ENCODE assay signal across 10 cellular contexts in the genomic region with DNA sequence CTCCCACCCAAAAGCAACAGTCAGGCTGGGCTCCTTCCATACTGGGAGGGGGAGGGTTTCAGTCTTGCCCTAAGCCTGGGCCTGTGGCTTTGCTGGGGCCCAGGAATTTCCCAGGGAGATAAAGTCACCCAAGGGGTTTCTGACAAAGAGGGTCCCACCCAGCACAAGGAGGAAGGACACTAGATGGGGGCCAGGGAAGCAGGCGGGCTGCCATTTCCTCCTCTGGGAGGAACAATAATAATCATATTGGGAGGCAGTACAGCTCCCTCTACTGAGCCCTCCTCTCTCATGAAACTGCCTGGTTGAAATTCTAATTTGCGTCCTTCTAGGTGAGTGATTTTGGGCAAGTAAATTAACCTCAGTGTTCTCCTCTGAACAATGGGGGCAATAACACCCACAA. TPM values are rescaled to one million over a fixed set of nuclear protein-coding genes. Genes with fewer than 3 reads are reported as not detected.
DNase-seq lines count a peak whose midpoint lies in the region; ATAC-seq and TF ChIP-seq lines count a peak whose summit lies in the region.
"Had no signal": no experiment of that assay in that cellular context is flagged by ENCODE, and none has a peak within 500 bp of the region (broad histone marks: within the 10 kb centered on the region; RNA-seq: fewer than 3 reads in every experiment).

No MANE protein-coding gene starts in this region.

- CTCF ChIA-PET in SK-N-SH (lab: Yijun Ruan, JAX) = interaction anchor here (1.1 kb wide), 1 partner anchor 98 kb away, joined by 5 read pairs; no protein-coding TSS in a partner anchor

- H3K36me3 ChIP-seq in BLaER1 = peaks cover 23% of the 10 kb centered on the region; the same call in 1 of the 2 replicates
- peaks cover 0 to 4% of the 10 kb centered on the region in 2 experiments for H3K36me3 ChIP-seq in SK-N-SH (replicated peaks in 1 of 2; ENCODE audit: control insufficient read depth in 1 of 2, insufficient read depth in 2 of 2, low read length in 1 of 2)
- no peaks in the 10 kb centered on the region for H3K36me3 ChIP-seq in parathyroid adenoma (ENCODE audit: control insufficient read depth, insufficient read depth, low read length)
- H3K36me3 ChIP-seq in prostate gland = no peaks in the 10 kb centered on the region

- H3K9ac ChIP-seq in BLaER1 = no peak overlapping the region
- H3K9ac ChIP-seq in SK-N-SH = no peak overlapping the region
- H3K9ac ChIP-seq in parathyroid adenoma = no peak overlapping the region
- H3K9ac ChIP-seq: GM23248 had no signal

- ATAC-seq in foreskin keratinocyte = no peak
- no peak for ATAC-seq in HG03520 (IDR thresholded peaks at IDR 0.05; ENCODE audit: unreplicated experiment)

- DNase-seq in SK-N-SH (no peak), foreskin keratinocyte (no peak), ecto neural progenitor cell (ENCODE audit: low spot score) (no peak), prostate gland (ENCODE audit: low spot score) (no peak)
- DNase-seq in effector CD8-positive, alpha-beta T cell (lab: John Stamatoyannopoulos, UW) = no peak
- DNase-seq: GM23248 had no signal

- TF ChIP-seq EP300 in SK-N-SH (IDR thresholded peaks at IDR 0.05; ENCODE audit: borderline replicate concordance in 1 of 2, low read depth in 1 of 2, low read length in 1 of 2) = no peak

- H3K4me3 ChIP-seq in BLaER1 (no peak overlapping the region), SK-N-SH (ENCODE audit: low read depth in 2 of 2, low read length in 1 of 2) (no peak overlapping the region), parathyroid adenoma (ENCODE audit: low read depth, low read length) (no peak overlapping the region), prostate gland (no peak overlapping the region)
- H3K4me3 ChIP-seq: ascending aorta, GM23248 had no signal

- peak; percentile 17; the same call in 1 of the 2 replicates for TF ChIP-seq RAD21 in SK-N-SH (IDR thresholded peaks at IDR 0.05; ENCODE audit: low read length)

- H3K4me1 ChIP-seq in BLaER1 (peaks cover 16% of the 10 kb centered on the region), SK-N-SH (ENCODE audit: control insufficient read depth in 1 of 2, insufficient read depth in 2 of 2, low read depth in 1 of 2, low read length in 1 of 2) (no peaks in the 10 kb centered on the region; a peak in 1 of 4 replicates), foreskin keratinocyte (no peaks in the 10 kb centered on the region), parathyroid adenoma (no peaks in the 10 kb centered on the region), prostate gland (replicated peaks) (no peaks in the 10 kb centered on the region)

- H4K20me1 ChIP-seq in BLaER1 = no peaks in the 10 kb centered on the region
- no peaks in the 10 kb centered on the region for H4K20me1 ChIP-seq in SK-N-SH (ENCODE audit: insufficient read depth)

- POLR2A ChIA-PET in SK-N-SH (lab: Yijun Ruan, JAX) = no interaction called here

- H3F3A ChIP-seq in SK-N-SH (replicated peaks; ENCODE audit: insufficient read depth) = no peaks in the 10 kb centered on the region

- intact Hi-C loops in prostate gland (cut with DNase I) = no loop called here

- peak overlapping the region; percentile 31 for H3K4me2 ChIP-seq in BLaER1
- H3K4me2 ChIP-seq in SK-N-SH = no peak overlapping the region
- no peak overlapping the region for H3K4me2 ChIP-seq in parathyroid adenoma (ENCODE audit: low read length)

- TF ChIP-seq POLR2A in prostate gland (IDR thresholded peaks at IDR 0.05) = no peak

- H3K9me2 ChIP-seq in SK-N-SH = no peaks in the 10 kb centered on the region

- no peak overlapping the region for H2AFZ ChIP-seq in SK-N-SH (ENCODE audit: low read depth)
- H2AFZ ChIP-seq in parathyroid adenoma = no peak overlapping the region
- H2AFZ ChIP-seq: GM23248 had no signal

- H3K9me3 ChIP-seq in BLaER1 (no peaks in the 10 kb centered on the region), SK-N-SH (no peaks in the 10 kb centered on the region), parathyroid adenoma (ENCODE audit: control insufficient read depth, low read length) (no peaks in the 10 kb centered on the region), prostate gland (no peaks in the 10 kb centered on the region)
- H3K9me3 ChIP-seq: ascending aorta had no signal

- WGBS in SK-N-SH (ENCODE audit: low lambda C conversion rate) = 88% methylated on average over 2 of the region's 2 CpGs
- 83% methylated on average over 2 of the region's 2 CpGs for WGBS in prostate gland

- H3K79me2 ChIP-seq in SK-N-SH (ENCODE audit: insufficient read depth) (no peaks in the 10 kb centered on the region), parathyroid adenoma (no peaks in the 10 kb centered on the region)

- H3K27me3 ChIP-seq in BLaER1 (no peaks in the 10 kb centered on the region), SK-N-SH (ENCODE audit: insufficient read depth) (no peaks in the 10 kb centered on the region), foreskin keratinocyte (no peaks in the 10 kb centered on the region), parathyroid adenoma (ENCODE audit: control insufficient read depth, insufficient read depth, low read length) (no peaks in the 10 kb centered on the region), prostate gland (replicated peaks; ENCODE audit: insufficient read depth) (no peaks in the 10 kb centered on the region)
- H3K27me3 ChIP-seq: ascending aorta had no signal

- TF ChIP-seq CTCF in SK-N-SH (IDR thresholded peaks at IDR 0.05) (no peak), foreskin keratinocyte (conservative IDR thresholded peaks at IDR 0.05) (peak; percentile 14), parathyroid adenoma (IDR thresholded peaks at IDR 0.05) (no peak), prostate gland (IDR thresholded peaks at IDR 0.05) (no peak)

- H3K27ac ChIP-seq in BLaER1 (no peak overlapping the region), SK-N-SH (ENCODE audit: low read depth in 2 of 2, low read length in 1 of 2) (no peak overlapping the region), foreskin keratinocyte (no peak overlapping the region), parathyroid adenoma (peak overlapping the region; percentile 29), prostate gland (no peak overlapping the region)

TF ChIP-seq in SK-N-SH, 30 proteins besides CTCF, POLR2A, EP300 and RAD21:
- TF ChIP-seq, protein P1, sequence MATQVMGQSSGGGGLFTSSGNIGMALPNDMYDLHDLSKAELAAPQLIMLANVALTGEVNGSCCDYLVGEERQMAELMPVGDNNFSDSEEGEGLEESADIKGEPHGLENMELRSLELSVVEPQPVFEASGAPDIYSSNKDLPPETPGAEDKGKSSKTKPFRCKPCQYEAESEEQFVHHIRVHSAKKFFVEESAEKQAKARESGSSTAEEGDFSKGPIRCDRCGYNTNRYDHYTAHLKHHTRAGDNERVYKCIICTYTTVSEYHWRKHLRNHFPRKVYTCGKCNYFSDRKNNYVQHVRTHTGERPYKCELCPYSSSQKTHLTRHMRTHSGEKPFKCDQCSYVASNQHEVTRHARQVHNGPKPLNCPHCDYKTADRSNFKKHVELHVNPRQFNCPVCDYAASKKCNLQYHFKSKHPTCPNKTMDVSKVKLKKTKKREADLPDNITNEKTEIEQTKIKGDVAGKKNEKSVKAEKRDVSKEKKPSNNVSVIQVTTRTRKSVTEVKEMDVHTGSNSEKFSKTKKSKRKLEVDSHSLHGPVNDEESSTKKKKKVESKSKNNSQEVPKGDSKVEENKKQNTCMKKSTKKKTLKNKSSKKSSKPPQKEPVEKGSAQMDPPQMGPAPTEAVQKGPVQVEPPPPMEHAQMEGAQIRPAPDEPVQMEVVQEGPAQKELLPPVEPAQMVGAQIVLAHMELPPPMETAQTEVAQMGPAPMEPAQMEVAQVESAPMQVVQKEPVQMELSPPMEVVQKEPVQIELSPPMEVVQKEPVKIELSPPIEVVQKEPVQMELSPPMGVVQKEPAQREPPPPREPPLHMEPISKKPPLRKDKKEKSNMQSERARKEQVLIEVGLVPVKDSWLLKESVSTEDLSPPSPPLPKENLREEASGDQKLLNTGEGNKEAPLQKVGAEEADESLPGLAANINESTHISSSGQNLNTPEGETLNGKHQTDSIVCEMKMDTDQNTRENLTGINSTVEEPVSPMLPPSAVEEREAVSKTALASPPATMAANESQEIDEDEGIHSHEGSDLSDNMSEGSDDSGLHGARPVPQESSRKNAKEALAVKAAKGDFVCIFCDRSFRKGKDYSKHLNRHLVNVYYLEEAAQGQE (IDR thresholded peaks at IDR 0.05; ENCODE audit: low read depth, low read length) = no peak
- TF ChIP-seq TEAD4 (IDR thresholded peaks at IDR 0.05; ENCODE audit: borderline replicate concordance, insufficient read depth) (no peak), MAX (IDR thresholded peaks at IDR 0.05; ENCODE audit: low read depth) (no peak), CHD2 (IDR thresholded peaks at IDR 0.05; ENCODE audit: low read length, partially characterized antibody) (no peak), RCOR1 (IDR thresholded peaks at IDR 0.05; ENCODE audit: low read length) (no peak), EZH2phosphoT487 (IDR thresholded peaks at IDR 0.05; ENCODE audit: borderline replicate concordance, low read depth) (no peak), RFX5 (IDR thresholded peaks at IDR 0.05; ENCODE audit: low read length) (no peak)
TF ChIP-seq in SK-N-SH: peak in this region for 0.

RNA-seq across cellular contexts. Expression of gene SLC8B1, which starts 7.9 kb away (rescaled TPM):
- polyA plus RNA-seq in SK-N-SH (2012; rRNA removed) (12.0 and 12.9 TPM in 2 replicates), foreskin keratinocyte (9.5 and 11.4 TPM in 2 replicates)
- 6.1 and 6.3 TPM in 2 replicates for polyA plus RNA-seq in SK-N-SH (2012; cell fraction: cytosol; rRNA removed)
- polyA plus RNA-seq in SK-N-SH (2012; cell fraction: nucleus; rRNA removed) = 45.4 and 66.1 TPM in 2 replicates
- total RNA-seq in foreskin keratinocyte (11.7 and 12.3 TPM in 2 replicates), prostate gland (10 to 100 TPM; 23.1 to 94.7 TPM)

RNA-seq across cellular contexts. Expression of gene PLBD2, which starts 31.4 kb away (rescaled TPM):
- polyA plus RNA-seq in SK-N-SH (2012; rRNA removed) = 12.1 and 15.2 TPM in 2 replicates
- 12.0 and 14.6 TPM in 2 replicates for polyA plus RNA-seq in SK-N-SH (2012; cell fraction: cytosol; rRNA removed)
- 17.4 and 19.8 TPM in 2 replicates for polyA plus RNA-seq in SK-N-SH (2012; cell fraction: nucleus; rRNA removed)
- 10.0 and 11.7 TPM in 2 replicates for total RNA-seq in foreskin keratinocyte
- polyA plus RNA-seq in foreskin keratinocyte = 11.5 and 13.0 TPM in 2 replicates
- total RNA-seq in prostate gland = 100 to 1,000 TPM in 1 of 2 donors, 10 to 100 TPM in 1; 48.2 to 114 TPM
